Comparison of ENCODE assay signal across 35 cellular contexts in the genomic region with DNA sequence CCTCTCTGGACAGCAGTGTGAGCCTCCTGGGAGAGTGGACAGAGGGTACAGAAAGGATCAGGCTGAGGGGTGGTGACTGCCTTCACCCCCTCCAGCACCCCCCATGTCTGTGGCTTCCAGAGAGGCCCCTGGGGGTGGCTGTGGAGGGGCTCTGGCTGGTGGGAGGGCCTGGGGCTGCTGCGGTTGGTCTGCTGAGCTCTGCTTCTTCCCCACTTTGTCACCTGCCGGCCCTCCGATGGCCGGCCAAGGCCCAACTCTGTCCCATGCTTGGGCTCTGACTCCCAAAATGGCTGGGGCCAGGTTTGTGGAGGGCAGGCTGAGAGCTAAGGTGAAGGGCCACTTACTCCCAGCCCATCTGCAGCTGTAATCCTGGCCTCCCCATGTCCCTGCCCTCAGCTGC.
"Had no signal": no experiment of that assay in that cellular context is flagged by ENCODE, and none has a peak within 500 bp of the region (broad histone marks: within the 10 kb centered on the region; RNA-seq: fewer than 3 reads in every experiment).

No MANE protein-coding gene starts in this region.

- H3K4me3 ChIP-seq: MG63 had no signal

- H3K27me3 ChIP-seq: MG63 had no signal

- H3K36me3 ChIP-seq: MG63 had no signal

- DNase-seq: Karpas-422, Kasumi-1, MG63, MM.1S, MV-4-11, NCI-H1048, NCI-H1092, NCI-H1092 treated with DMSO at 0.1 percent for 48 hours, NCI-H1105, NCI-H1105 treated with DMSO at 0.1 percent for 48 hours, NCI-H1417, NCI-H1417 treated with DMSO at 0.1 percent for 48 hours, NCI-H1436, NCI-H1436 treated with DMSO at 0.1 percent for 48 hours, NCI-H146, NCI-H1694, NCI-H1694 treated with DMSO at 0.1 percent for 48 hours, NCI-H187, NCI-H187 treated with DMSO at 0.1 percent for 48 hours, NCI-H1930, NCI-H2029, NCI-H2029 treated with DMSO at 0.1 percent for 48 hours, NCI-H2081, NCI-H2081 treated with DMSO at 0.1 percent for 48 hours, NCI-H2107, NCI-H2171, NCI-H2171 treated with DMSO at 0.1 percent for 48 hours, NCI-H2227 treated with DMSO at 0.1 percent for 48 hours, NCI-H226, NCI-H345, NCI-H446, NCI-H446 treated with DMSO at 0.1 percent for 48 hours, NCI-H510A, NCI-H510A treated with DMSO at 0.1 percent for 48 hours, NCI-H524 had no signal

- H3K9me3 ChIP-seq: MG63 had no signal
